ENCODE assay signal across 10 cellular contexts in genomic region chrX:113157496-113157895, GRCh38.
"Had no signal": no experiment of that assay in that cellular context is flagged by ENCODE, and none has a peak within 500 bp of the region (broad histone marks: within the 10 kb centered on the region; RNA-seq: fewer than 3 reads in every experiment).

No MANE protein-coding gene starts in this region.

- DNase-seq: body of pancreas; central memory CD4-positive, alpha-beta T cell; cortex of kidney; effector CD8-positive, alpha-beta T cell; gastrocnemius medialis; left ventricle myocardium superior; stimulated activated CD4-positive, alpha-beta T cell treated with anti-CD3 and anti-CD28 coated beads, Interleukin-12 subunit alpha, Interleukin-12 subunit beta, amount 100 ng/mL, for 4 hours; stimulated activated naive CD8-positive, alpha-beta T cell treated with anti-CD3 and anti-CD28 coated beads, Interleukin-15, Interleukin-2, amounts not matched to agents 100 U/mL and 50 U/mL, for 24 hours had no signal

- H3K27me3 ChIP-seq: body of pancreas, gastrocnemius medialis, suprapubic skin had no signal

- H3K27ac ChIP-seq: body of pancreas, gastrocnemius medialis, suprapubic skin had no signal

- H3K36me3 ChIP-seq: gastrocnemius medialis, suprapubic skin had no signal

- H3K4me1 ChIP-seq: body of pancreas, gastrocnemius medialis, suprapubic skin had no signal

- H3K4me3 ChIP-seq: body of pancreas, gastrocnemius medialis, suprapubic skin had no signal

- H3K9me3 ChIP-seq: body of pancreas, gastrocnemius medialis, suprapubic skin had no signal

- ATAC-seq: activated CD4-positive, CD25-positive, alpha-beta regulatory T cell treated with anti-CD3 and anti-CD28 coated beads, Interleukin-2, amount 50 U/mL, for 24 hours; body of pancreas; gastrocnemius medialis; left ventricle myocardium superior; stimulated activated naive CD8-positive, alpha-beta T cell treated with anti-CD3 and anti-CD28 coated beads, Interleukin-15, Interleukin-2, amounts not matched to agents 100 U/mL and 50 U/mL, for 24 hours had no signal
